Comparison of ENCODE assay signal across 29 cellular contexts in genomic region chr12:53552346-53553327, GRCh38. TPM values are rescaled to one million over a fixed set of nuclear protein-coding genes. Genes with fewer than 3 reads are reported as not detected.
DNase-seq lines count a peak whose midpoint lies in the region; ATAC-seq and TF ChIP-seq lines count a peak whose summit lies in the region.
"Had no signal": no experiment of that assay in that cellular context is flagged by ENCODE, and none has a peak within 500 bp of the region (broad histone marks: within the 10 kb centered on the region; RNA-seq: fewer than 3 reads in every experiment).

No MANE protein-coding gene starts in this region.

- peak overlapping the region; percentile 61 for H3K4me2 ChIP-seq in MM.1S (ENCODE audit: low read depth, low read length)
- H3K4me2 ChIP-seq: A549 had no signal

- H3K4me3 Mint-ChIP-seq in CD4-positive, CD25-positive, alpha-beta regulatory T cell = no peak overlapping the region
- H3K4me3 Mint-ChIP-seq in nephron = no peak overlapping the region
- H3K4me3 Mint-ChIP-seq in activated T-helper 1 cell treated with anti-CD3 and anti-CD28 coated beads, Interleukin-12 subunit alpha, Interleukin-12 subunit beta, Interleukin-2, Interleukin-4 antibody, amounts not matched to agents 30 ng/mL and 10 ng/mL and 1 ng/mL, durations not matched to agents 14 hours and 24 hours and 36 hours = no peak overlapping the region
- H3K4me3 Mint-ChIP-seq: activated CD8-positive, alpha-beta memory T cell treated with anti-CD3 and anti-CD28 coated beads, Interleukin-2, amount 10 ng/mL, durations not matched to agents 7 days and 5 days; activated naive CD4-positive, alpha-beta T cell treated with anti-CD3 and anti-CD28 coated beads, Interleukin-2, amount 10 ng/mL, durations not matched to agents 7 days and 5 days; stimulated activated naive CD8-positive, alpha-beta T cell treated with anti-CD3 and anti-CD28 coated beads, Interleukin-15, Interleukin-2, amounts not matched to agents 100 ng/mL and 50 ng/mL, for 24 hours had no signal

- peaks cover 23% of the 10 kb centered on the region for H3K36me3 Mint-ChIP-seq in CD4-positive, CD25-positive, alpha-beta regulatory T cell
- H3K36me3 Mint-ChIP-seq in nephron (ENCODE audit: low read depth) = peaks cover 29% of the 10 kb centered on the region
- H3K36me3 Mint-ChIP-seq in activated T-helper 1 cell treated with anti-CD3 and anti-CD28 coated beads, Interleukin-12 subunit alpha, Interleukin-12 subunit beta, Interleukin-2, Interleukin-4 antibody, amounts not matched to agents 30 ng/mL and 10 ng/mL and 1 ng/mL, durations not matched to agents 14 hours and 24 hours and 36 hours (ENCODE audit: low read depth) = peaks cover 11% of the 10 kb centered on the region

- no peaks in the 10 kb centered on the region for H3K9me2 ChIP-seq in MM.1S (replicated peaks; ENCODE audit: insufficient read depth, low read length)

- peaks cover 28% of the 10 kb centered on the region for H3K36me3 ChIP-seq in CD4-positive, CD25-positive, alpha-beta regulatory T cell (ENCODE audit: control insufficient read depth, insufficient read depth, low read length)
- H3K36me3 ChIP-seq in MM.1S (replicated peaks; ENCODE audit: insufficient read depth, low read length) (no peaks in the 10 kb centered on the region), psoas muscle (ENCODE audit: insufficient read depth in 1 of 2, low read depth in 1 of 2) (peaks cover 0 to 43% of the 10 kb centered on the region in 2 donors)
- H3K36me3 ChIP-seq: breast epithelium had no signal

- H3K9me3 ChIP-seq in CD4-positive, CD25-positive, alpha-beta regulatory T cell (ENCODE audit: control insufficient read depth in 2 of 2, low read length in 2 of 2) = no peaks in the 10 kb centered on the region
- H3K9me3 ChIP-seq in MM.1S (replicated peaks; ENCODE audit: insufficient read depth, low read length) (no peaks in the 10 kb centered on the region), psoas muscle (no peaks in the 10 kb centered on the region)
- H3K9me3 ChIP-seq: A549, breast epithelium, esophagus squamous epithelium, neutrophil, thyroid gland had no signal

- H3K79me2 ChIP-seq in MM.1S (ENCODE audit: low read length) = no peaks in the 10 kb centered on the region

- ATAC-seq in CD4-positive, CD25-positive, alpha-beta regulatory T cell (ENCODE audit: low read depth in 2 of 2) = no peak
- no peak for ATAC-seq in psoas muscle
- no peak for ATAC-seq in HG03442 (IDR thresholded peaks at IDR 0.05; ENCODE audit: unreplicated experiment)
- ATAC-seq: activated CD8-positive, alpha-beta memory T cell treated with anti-CD3 and anti-CD28 coated beads, Interleukin-2, amount 10 ng/mL, durations not matched to agents 7 days and 5 days; HepG2 had no signal

- H3K27me3 Mint-ChIP-seq in CD4-positive, CD25-positive, alpha-beta regulatory T cell = no peaks in the 10 kb centered on the region
- no peaks in the 10 kb centered on the region for H3K27me3 Mint-ChIP-seq in nephron (ENCODE audit: low read depth)
- H3K27me3 Mint-ChIP-seq in activated T-helper 1 cell treated with anti-CD3 and anti-CD28 coated beads, Interleukin-12 subunit alpha, Interleukin-12 subunit beta, Interleukin-2, Interleukin-4 antibody, amounts not matched to agents 30 ng/mL and 10 ng/mL and 1 ng/mL, durations not matched to agents 14 hours and 24 hours and 36 hours (ENCODE audit: insufficient read depth) = no peaks in the 10 kb centered on the region
- H3K27me3 Mint-ChIP-seq: activated CD8-positive, alpha-beta memory T cell treated with anti-CD3 and anti-CD28 coated beads, Interleukin-2, amount 10 ng/mL, durations not matched to agents 7 days and 5 days; activated naive CD4-positive, alpha-beta T cell treated with anti-CD3 and anti-CD28 coated beads, Interleukin-2, amount 10 ng/mL, durations not matched to agents 7 days and 5 days; stimulated activated naive CD8-positive, alpha-beta T cell treated with anti-CD3 and anti-CD28 coated beads, Interleukin-15, Interleukin-2, amounts not matched to agents 100 ng/mL and 50 ng/mL, for 24 hours had no signal

- H3K9me3 Mint-ChIP-seq in CD4-positive, CD25-positive, alpha-beta regulatory T cell = no peaks in the 10 kb centered on the region
- no peaks in the 10 kb centered on the region for H3K9me3 Mint-ChIP-seq in nephron
- no peaks in the 10 kb centered on the region for H3K9me3 Mint-ChIP-seq in activated T-helper 1 cell treated with anti-CD3 and anti-CD28 coated beads, Interleukin-12 subunit alpha, Interleukin-12 subunit beta, Interleukin-2, Interleukin-4 antibody, amounts not matched to agents 30 ng/mL and 10 ng/mL and 1 ng/mL, durations not matched to agents 14 hours and 24 hours and 36 hours
- H3K9me3 Mint-ChIP-seq: activated naive CD4-positive, alpha-beta T cell treated with anti-CD3 and anti-CD28 coated beads, Interleukin-2, amount 10 ng/mL, durations not matched to agents 7 days and 5 days; stimulated activated naive CD8-positive, alpha-beta T cell treated with anti-CD3 and anti-CD28 coated beads, Interleukin-15, Interleukin-2, amounts not matched to agents 100 ng/mL and 50 ng/mL, for 24 hours had no signal

- WGBS in psoas muscle, 3 donors = 73 to 79% (median 74%) methylated on average over 13 to 14 of the region's 14 CpGs

- H4K20me1 ChIP-seq in MM.1S (ENCODE audit: insufficient read depth, low read length) = no peaks in the 10 kb centered on the region

- TF ChIP-seq CTCF in MM.1S (IDR thresholded peaks at IDR 0.05; ENCODE audit: low read length) (no peak), nephron (IDR thresholded peaks at IDR 0.05; ENCODE audit: unreplicated experiment in 3 of 3) (no peak), psoas muscle (IDR thresholded peaks at IDR 0.05) (no peak)

- no peaks in the 10 kb centered on the region for H3K27me3 ChIP-seq in CD4-positive, CD25-positive, alpha-beta regulatory T cell (ENCODE audit: control insufficient read depth, insufficient read depth, low read length)
- no peaks in the 10 kb centered on the region for H3K27me3 ChIP-seq in MM.1S (replicated peaks; ENCODE audit: insufficient read depth, low read length)
- H3K27me3 ChIP-seq in psoas muscle (ENCODE audit: insufficient read depth in 3 of 3, low read length in 2 of 3) = no peaks in the 10 kb centered on the region
- H3K27me3 ChIP-seq: breast epithelium, esophagus squamous epithelium, neutrophil, thyroid gland had no signal

- H3K27ac ChIP-seq in CD4-positive, CD25-positive, alpha-beta regulatory T cell (ENCODE audit: insufficient read depth, low read length, poor library complexity, severe bottlenecking) = no peak overlapping the region
- H3K27ac ChIP-seq in MM.1S (ENCODE audit: low read length) = peak overlapping the region; percentile 82
- no peak overlapping the region for H3K27ac ChIP-seq in psoas muscle
- H3K27ac ChIP-seq: A549, esophagus squamous epithelium, neutrophil, skin epidermis, thyroid gland had no signal

- intact Hi-C loops in psoas muscle (cut with DNase I) = no loop called here
- intact Hi-C loops in activated T-helper 1 cell treated with anti-CD3 and anti-CD28 coated beads, Interleukin-12 subunit alpha, Interleukin-12 subunit beta, Interleukin-2, Interleukin-4 antibody, amounts not matched to agents 30 ng/mL and 10 ng/mL and 1 ng/mL, durations not matched to agents 14 hours and 24 hours and 36 hours (cut with micrococcal nuclease) = no loop called here

- DNase-seq in CD4-positive, CD25-positive, alpha-beta regulatory T cell = no peak
- DNase-seq in MM.1S = peak; percentile 74
- DNase-seq in cerebellar cortex (ENCODE audit: low spot score) = peak; percentile 87
- no peak for DNase-seq in psoas muscle
- no peak for DNase-seq in activated T-helper 1 cell treated with anti-CD3 and anti-CD28 coated beads, Interleukin-12 subunit alpha, Interleukin-12 subunit beta, Interleukin-2, Interleukin-4 antibody, amounts not matched to agents 30 ng/mL and 10 ng/mL and 1 ng/mL, durations not matched to agents 14 hours and 24 hours and 36 hours (ENCODE audit: low spot score)
- no peak for DNase-seq in NCI-H2196 treated with DMSO at 0.1 percent for 48 hours (lab: John Stamatoyannopoulos, UW; ENCODE audit: unreplicated experiment)
- DNase-seq: activated CD4-positive, CD25-positive, alpha-beta regulatory T cell; activated CD8-positive, alpha-beta memory T cell treated with anti-CD3 and anti-CD28 coated beads, Interleukin-2, amount 10 ng/mL, durations not matched to agents 7 days and 5 days; activated naive CD4-positive, alpha-beta T cell treated with anti-CD3 and anti-CD28 coated beads, Interleukin-2, amount 10 ng/mL, durations not matched to agents 7 days and 5 days; amniotic stem cell; cortex of kidney; DMS79 treated with DMSO at 0.1 percent for 48 hours; esophagus squamous epithelium; foreskin melanocyte; NCI-H1694; NCI-H526; thyroid gland had no signal

- H3K4me1 Mint-ChIP-seq in CD4-positive, CD25-positive, alpha-beta regulatory T cell = peaks cover 0 to 18% (median 4%) of the 10 kb centered on the region in 4 donors
- H3K4me1 Mint-ChIP-seq in nephron = peaks cover 40% of the 10 kb centered on the region
- peaks cover 7% of the 10 kb centered on the region for H3K4me1 Mint-ChIP-seq in activated T-helper 1 cell treated with anti-CD3 and anti-CD28 coated beads, Interleukin-12 subunit alpha, Interleukin-12 subunit beta, Interleukin-2, Interleukin-4 antibody, amounts not matched to agents 30 ng/mL and 10 ng/mL and 1 ng/mL, durations not matched to agents 14 hours and 24 hours and 36 hours (ENCODE audit: low read depth)

- H3F3A ChIP-seq in MM.1S (ENCODE audit: insufficient read depth, low read length) = peaks cover 34% of the 10 kb centered on the region

- H3K27ac Mint-ChIP-seq in CD4-positive, CD25-positive, alpha-beta regulatory T cell = peak overlapping the region in 2 of 3 donors; percentile 42 to 58
- peak overlapping the region in 2 of 3 experiments; percentile 36 to 62 for H3K27ac Mint-ChIP-seq in nephron
- no peak overlapping the region for H3K27ac Mint-ChIP-seq in activated T-helper 1 cell treated with anti-CD3 and anti-CD28 coated beads, Interleukin-12 subunit alpha, Interleukin-12 subunit beta, Interleukin-2, Interleukin-4 antibody, amounts not matched to agents 30 ng/mL and 10 ng/mL and 1 ng/mL, durations not matched to agents 14 hours and 24 hours and 36 hours
- H3K27ac Mint-ChIP-seq: activated CD8-positive, alpha-beta memory T cell treated with anti-CD3 and anti-CD28 coated beads, Interleukin-2, amount 10 ng/mL, durations not matched to agents 7 days and 5 days; activated naive CD4-positive, alpha-beta T cell treated with anti-CD3 and anti-CD28 coated beads, Interleukin-2, amount 10 ng/mL, durations not matched to agents 7 days and 5 days; stimulated activated naive CD8-positive, alpha-beta T cell treated with anti-CD3 and anti-CD28 coated beads, Interleukin-15, Interleukin-2, amounts not matched to agents 100 ng/mL and 50 ng/mL, for 24 hours had no signal

- no peak overlapping the region for H3K4me3 ChIP-seq in CD4-positive, CD25-positive, alpha-beta regulatory T cell (ENCODE audit: low read depth, low read length)
- H3K4me3 ChIP-seq in MM.1S (ENCODE audit: low read length) = peak overlapping the region; percentile 48
- no peak overlapping the region for H3K4me3 ChIP-seq in psoas muscle
- H3K4me3 ChIP-seq: A549, breast epithelium, esophagus squamous epithelium, skin epidermis, thyroid gland had no signal

- no peaks in the 10 kb centered on the region for H3K4me1 ChIP-seq in CD4-positive, CD25-positive, alpha-beta regulatory T cell (ENCODE audit: control insufficient read depth, insufficient read depth, low read length, poor library complexity, severe bottlenecking)
- H3K4me1 ChIP-seq in MM.1S (ENCODE audit: low read length) (peaks cover 26% of the 10 kb centered on the region), psoas muscle (no peaks in the 10 kb centered on the region)
- H3K4me1 ChIP-seq: breast epithelium, thyroid gland had no signal

- peak overlapping the region; percentile 35 for H2AFZ ChIP-seq in MM.1S (ENCODE audit: low read length)

- peak overlapping the region; percentile 22 for H3K9ac ChIP-seq in MM.1S (ENCODE audit: low read length)

RNA-seq across cellular contexts. Expression of gene NPFF, which starts 45.4 kb away (rescaled TPM):
- not detected for total RNA-seq in CD4-positive, CD25-positive, alpha-beta regulatory T cell
- polyA plus RNA-seq in CD4-positive, CD25-positive, alpha-beta regulatory T cell = not detected
- total RNA-seq in psoas muscle = not detected
- not detected for polyA plus RNA-seq in psoas muscle
- 0.44 TPM in 1 of 2 replicates, not detected in the other for total RNA-seq in activated T-helper 1 cell treated with anti-CD3 and anti-CD28 coated beads, Interleukin-12 subunit alpha, Interleukin-12 subunit beta, Interleukin-2, Interleukin-4 antibody, amounts not matched to agents 30 ng/mL and 10 ng/mL and 1 ng/mL, durations not matched to agents 14 hours and 24 hours and 36 hours
- total RNA-seq: activated CD8-positive, alpha-beta memory T cell treated with anti-CD3 and anti-CD28 coated beads, Interleukin-2, amount 10 ng/mL, durations not matched to agents 7 days and 5 days; HepG2; LHCN-M2; lung microvascular endothelial cell; mucosa of gallbladder; pulmonary artery endothelial cell; thyroid gland had no signal
- polyA plus RNA-seq: HepG2 had no signal

RNA-seq across cellular contexts. Expression of gene TARBP2, which starts 51.6 kb away (rescaled TPM):
- total RNA-seq in CD4-positive, CD25-positive, alpha-beta regulatory T cell = 25.1 TPM
- polyA plus RNA-seq in CD4-positive, CD25-positive, alpha-beta regulatory T cell = 10 to 100 TPM; 22.5 to 29.1 (median 25.6) TPM
- 10 to 100 TPM in 2 of 4 donors, 1 to 10 TPM in 2; 7.6 to 10.8 (median 10.4) TPM for total RNA-seq in psoas muscle
- polyA plus RNA-seq in psoas muscle = 10 to 100 TPM; 10.2 to 23.3 (median 21.2) TPM
- total RNA-seq in activated T-helper 1 cell treated with anti-CD3 and anti-CD28 coated beads, Interleukin-12 subunit alpha, Interleukin-12 subunit beta, Interleukin-2, Interleukin-4 antibody, amounts not matched to agents 30 ng/mL and 10 ng/mL and 1 ng/mL, durations not matched to agents 14 hours and 24 hours and 36 hours = 47.7 and 48.2 TPM in 2 replicates

RNA-seq across cellular contexts. Expression of gene MAP3K12, which starts 53.4 kb away (rescaled TPM):
- total RNA-seq in CD4-positive, CD25-positive, alpha-beta regulatory T cell = 31.5 TPM
- 1 to 10 TPM; 3.8 to 4.6 (median 4.4) TPM for polyA plus RNA-seq in CD4-positive, CD25-positive, alpha-beta regulatory T cell
- 1 to 10 TPM; 1.9 to 2.9 (median 2.3) TPM for total RNA-seq in psoas muscle
- 1 to 10 TPM; 2.3 to 3.1 (median 3.0) TPM for polyA plus RNA-seq in psoas muscle
- 15.7 and 18.4 TPM in 2 replicates for total RNA-seq in activated T-helper 1 cell treated with anti-CD3 and anti-CD28 coated beads, Interleukin-12 subunit alpha, Interleukin-12 subunit beta, Interleukin-2, Interleukin-4 antibody, amounts not matched to agents 30 ng/mL and 10 ng/mL and 1 ng/mL, durations not matched to agents 14 hours and 24 hours and 36 hours

Comparison
In these comparisons a context has a peak if more than half of its experiments do, and no peak if none do; other contexts are left out.
1. DNase-seq: peak in MM.1S (single experiment) and cerebellar cortex (single experiment); none in CD4-positive, CD25-positive, alpha-beta regulatory T cell (0 of 3), psoas muscle (0 of 2), activated T-helper 1 cell treated with anti-CD3 and anti-CD28 coated beads, Interleukin-12 subunit alpha, Interleukin-12 subunit beta, Interleukin-2, Interleukin-4 antibody, amounts not matched to agents 30 ng/mL and 10 ng/mL and 1 ng/mL, durations not matched to agents 14 hours and 24 hours and 36 hours (single experiment) and NCI-H2196 treated with DMSO at 0.1 percent for 48 hours (single experiment).